ENCODE assay signal across 1 cellular context in the genomic region with DNA sequence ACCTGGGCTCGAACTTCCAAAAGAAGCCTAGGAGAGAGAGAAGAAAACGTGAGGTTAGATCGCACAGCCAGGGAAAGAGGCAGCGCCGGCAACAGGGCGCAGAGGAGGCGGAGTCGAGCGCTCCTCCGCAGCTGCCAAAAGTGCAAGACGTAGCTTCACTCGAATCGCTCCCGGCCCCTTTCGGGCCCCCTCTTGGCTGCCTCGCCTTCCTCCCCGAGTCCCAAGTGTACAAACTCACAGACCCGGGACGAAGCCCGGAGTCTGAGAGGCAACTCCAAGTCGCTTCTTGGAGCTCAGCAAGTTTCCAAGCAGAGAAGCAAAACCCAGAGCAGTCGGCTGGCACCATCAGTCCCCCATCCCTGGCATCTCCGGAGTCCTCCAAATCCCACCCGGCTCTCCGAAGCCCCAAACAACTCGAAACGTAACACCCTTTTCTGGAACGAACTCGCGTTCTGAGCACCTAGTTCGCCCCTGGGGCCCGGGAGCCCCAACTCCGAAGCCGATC.
A peak's percentile ranks its signal among the peaks of the same experiment; 100 is the strongest.
TF ChIP-seq lines count a peak whose summit lies in the region.

No MANE protein-coding gene starts in this region.

TF ChIP-seq in K562, 482 proteins besides CTCF, POLR2A, EP300 and RAD21 (continues in another document):
- TF ChIP-seq SIN3B (IDR thresholded peaks at IDR 0.05; ENCODE audit: low read depth) = no peak
- TF ChIP-seq YY1 (IDR thresholded peaks at IDR 0.05; ENCODE audit: borderline replicate concordance in 1 of 3, control insufficient read depth in 1 of 3, extremely low read depth in 1 of 3, insufficient read depth in 3 of 3, insufficient read length in 1 of 3, insufficient replicate concordance in 2 of 3, low read depth in 1 of 3, low read length in 2 of 3) = peak in 1 of 3 experiments; percentile 20
- no peak for TF ChIP-seq LEF1 (IDR thresholded peaks at IDR 0.05)
- no peak for TF ChIP-seq SNIP1 (IDR thresholded peaks at IDR 0.05; ENCODE audit: low read depth)
- TF ChIP-seq PTRF (tag; IDR thresholded peaks at IDR 0.05) = no peak
- TF ChIP-seq NRF1 (conservative IDR thresholded peaks at IDR 0.05 in 1 of 2, IDR thresholded peaks at IDR 0.05 in 1 of 2) = peak; percentile 38 to 46; a peak in 2 of 4 replicates
- no peak for TF ChIP-seq SMAD3 (CRISPR knock-in tag; conservative IDR thresholded peaks at IDR 0.05)
- TF ChIP-seq ADNP (tag; IDR thresholded peaks at IDR 0.05) = no peak
- 0 out of 2 replicates have a peak, but pooled peaks have one; percentile 22 for TF ChIP-seq BCOR (IDR thresholded peaks at IDR 0.05)
- TF ChIP-seq MAFK (IDR thresholded peaks at IDR 0.05; ENCODE audit: low read length) = no peak
- peak; percentile 61; the same call in 1 of the 2 replicates for TF ChIP-seq CXXC5 (CRISPR knock-in tag; IDR thresholded peaks at IDR 0.05)
- peak; percentile 17; the same call in 1 of the 2 replicates for TF ChIP-seq CTBP1 (IDR thresholded peaks at IDR 0.05; ENCODE audit: borderline replicate concordance)
- TF ChIP-seq POU5F1 (IDR thresholded peaks at IDR 0.05; ENCODE audit: borderline replicate concordance, low read depth, low read length, partially characterized antibody) = no peak
- TF ChIP-seq HNRNPLL (IDR thresholded peaks at IDR 0.05; ENCODE audit: low read depth, low read length, poor library complexity, severe bottlenecking) = peak; percentile 56
- TF ChIP-seq TGIF2 (CRISPR knock-in tag; IDR thresholded peaks at IDR 0.05) = no peak
- TF ChIP-seq RFX5 (IDR thresholded peaks at IDR 0.05; ENCODE audit: low read depth, low read length) = no peak
- TF ChIP-seq ZNF217 (CRISPR knock-in tag; IDR thresholded peaks at IDR 0.05) = no peak
- no peak for TF ChIP-seq MAZ (CRISPR knock-in tag; conservative IDR thresholded peaks at IDR 0.05 in 1 of 2, IDR thresholded peaks at IDR 0.05 in 1 of 2)
- TF ChIP-seq, protein P1, sequence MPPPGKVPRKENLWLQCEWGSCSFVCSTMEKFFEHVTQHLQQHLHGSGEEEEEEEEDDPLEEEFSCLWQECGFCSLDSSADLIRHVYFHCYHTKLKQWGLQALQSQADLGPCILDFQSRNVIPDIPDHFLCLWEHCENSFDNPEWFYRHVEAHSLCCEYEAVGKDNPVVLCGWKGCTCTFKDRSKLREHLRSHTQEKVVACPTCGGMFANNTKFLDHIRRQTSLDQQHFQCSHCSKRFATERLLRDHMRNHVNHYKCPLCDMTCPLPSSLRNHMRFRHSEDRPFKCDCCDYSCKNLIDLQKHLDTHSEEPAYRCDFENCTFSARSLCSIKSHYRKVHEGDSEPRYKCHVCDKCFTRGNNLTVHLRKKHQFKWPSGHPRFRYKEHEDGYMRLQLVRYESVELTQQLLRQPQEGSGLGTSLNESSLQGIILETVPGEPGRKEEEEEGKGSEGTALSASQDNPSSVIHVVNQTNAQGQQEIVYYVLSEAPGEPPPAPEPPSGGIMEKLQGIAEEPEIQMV (tag; conservative IDR thresholded peaks at IDR 0.05; ENCODE audit: low read depth) = no peak
- TF ChIP-seq, protein P2, sequence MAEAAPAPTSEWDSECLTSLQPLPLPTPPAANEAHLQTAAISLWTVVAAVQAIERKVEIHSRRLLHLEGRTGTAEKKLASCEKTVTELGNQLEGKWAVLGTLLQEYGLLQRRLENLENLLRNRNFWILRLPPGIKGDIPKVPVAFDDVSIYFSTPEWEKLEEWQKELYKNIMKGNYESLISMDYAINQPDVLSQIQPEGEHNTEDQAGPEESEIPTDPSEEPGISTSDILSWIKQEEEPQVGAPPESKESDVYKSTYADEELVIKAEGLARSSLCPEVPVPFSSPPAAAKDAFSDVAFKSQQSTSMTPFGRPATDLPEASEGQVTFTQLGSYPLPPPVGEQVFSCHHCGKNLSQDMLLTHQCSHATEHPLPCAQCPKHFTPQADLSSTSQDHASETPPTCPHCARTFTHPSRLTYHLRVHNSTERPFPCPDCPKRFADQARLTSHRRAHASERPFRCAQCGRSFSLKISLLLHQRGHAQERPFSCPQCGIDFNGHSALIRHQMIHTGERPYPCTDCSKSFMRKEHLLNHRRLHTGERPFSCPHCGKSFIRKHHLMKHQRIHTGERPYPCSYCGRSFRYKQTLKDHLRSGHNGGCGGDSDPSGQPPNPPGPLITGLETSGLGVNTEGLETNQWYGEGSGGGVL (CRISPR knock-in tag; IDR thresholded peaks at IDR 0.05) = no peak
- TF ChIP-seq, protein P3, sequence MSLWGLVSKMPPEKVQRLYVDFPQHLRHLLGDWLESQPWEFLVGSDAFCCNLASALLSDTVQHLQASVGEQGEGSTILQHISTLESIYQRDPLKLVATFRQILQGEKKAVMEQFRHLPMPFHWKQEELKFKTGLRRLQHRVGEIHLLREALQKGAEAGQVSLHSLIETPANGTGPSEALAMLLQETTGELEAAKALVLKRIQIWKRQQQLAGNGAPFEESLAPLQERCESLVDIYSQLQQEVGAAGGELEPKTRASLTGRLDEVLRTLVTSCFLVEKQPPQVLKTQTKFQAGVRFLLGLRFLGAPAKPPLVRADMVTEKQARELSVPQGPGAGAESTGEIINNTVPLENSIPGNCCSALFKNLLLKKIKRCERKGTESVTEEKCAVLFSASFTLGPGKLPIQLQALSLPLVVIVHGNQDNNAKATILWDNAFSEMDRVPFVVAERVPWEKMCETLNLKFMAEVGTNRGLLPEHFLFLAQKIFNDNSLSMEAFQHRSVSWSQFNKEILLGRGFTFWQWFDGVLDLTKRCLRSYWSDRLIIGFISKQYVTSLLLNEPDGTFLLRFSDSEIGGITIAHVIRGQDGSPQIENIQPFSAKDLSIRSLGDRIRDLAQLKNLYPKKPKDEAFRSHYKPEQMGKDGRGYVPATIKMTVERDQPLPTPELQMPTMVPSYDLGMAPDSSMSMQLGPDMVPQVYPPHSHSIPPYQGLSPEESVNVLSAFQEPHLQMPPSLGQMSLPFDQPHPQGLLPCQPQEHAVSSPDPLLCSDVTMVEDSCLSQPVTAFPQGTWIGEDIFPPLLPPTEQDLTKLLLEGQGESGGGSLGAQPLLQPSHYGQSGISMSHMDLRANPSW (CRISPR knock-in tag; IDR thresholded peaks at IDR 0.05) = no peak
- TF ChIP-seq POLR2AphosphoS5 (IDR thresholded peaks at IDR 0.05; ENCODE audit: control insufficient read depth, insufficient read depth, low read depth, low read length) = 0 out of 2 replicates have a peak, but pooled peaks have one; percentile 16
- no peak for TF ChIP-seq TAF15 (IDR thresholded peaks at IDR 0.05; ENCODE audit: low read depth, low read length)
- TF ChIP-seq, protein P4, sequence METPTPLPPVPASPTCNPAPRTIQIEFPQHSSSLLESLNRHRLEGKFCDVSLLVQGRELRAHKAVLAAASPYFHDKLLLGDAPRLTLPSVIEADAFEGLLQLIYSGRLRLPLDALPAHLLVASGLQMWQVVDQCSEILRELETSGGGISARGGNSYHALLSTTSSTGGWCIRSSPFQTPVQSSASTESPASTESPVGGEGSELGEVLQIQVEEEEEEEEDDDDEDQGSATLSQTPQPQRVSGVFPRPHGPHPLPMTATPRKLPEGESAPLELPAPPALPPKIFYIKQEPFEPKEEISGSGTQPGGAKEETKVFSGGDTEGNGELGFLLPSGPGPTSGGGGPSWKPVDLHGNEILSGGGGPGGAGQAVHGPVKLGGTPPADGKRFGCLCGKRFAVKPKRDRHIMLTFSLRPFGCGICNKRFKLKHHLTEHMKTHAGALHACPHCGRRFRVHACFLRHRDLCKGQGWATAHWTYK (CRISPR knock-in tag; IDR thresholded peaks at IDR 0.05) = no peak
- no peak for TF ChIP-seq ZNF696 (CRISPR knock-in tag; conservative IDR thresholded peaks at IDR 0.05)
- TF ChIP-seq THRAP3 (IDR thresholded peaks at IDR 0.05; ENCODE audit: borderline replicate concordance) = no peak
- TF ChIP-seq KDM5B (IDR thresholded peaks at IDR 0.05; ENCODE audit: insufficient replicate concordance, low read depth, low read length) = peak; percentile 29
- TF ChIP-seq, protein P5, sequence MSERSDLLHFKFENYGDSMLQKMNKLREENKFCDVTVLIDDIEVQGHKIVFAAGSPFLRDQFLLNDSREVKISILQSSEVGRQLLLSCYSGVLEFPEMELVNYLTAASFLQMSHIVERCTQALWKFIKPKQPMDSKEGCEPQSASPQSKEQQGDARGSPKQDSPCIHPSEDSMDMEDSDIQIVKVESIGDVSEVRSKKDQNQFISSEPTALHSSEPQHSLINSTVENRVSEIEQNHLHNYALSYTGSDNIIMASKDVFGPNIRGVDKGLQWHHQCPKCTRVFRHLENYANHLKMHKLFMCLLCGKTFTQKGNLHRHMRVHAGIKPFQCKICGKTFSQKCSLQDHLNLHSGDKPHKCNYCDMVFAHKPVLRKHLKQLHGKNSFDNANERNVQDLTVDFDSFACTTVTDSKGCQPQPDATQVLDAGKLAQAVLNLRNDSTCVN (CRISPR knock-in tag; IDR thresholded peaks at IDR 0.05) = no peak
- TF ChIP-seq OTX1 (CRISPR knock-in tag; IDR thresholded peaks at IDR 0.05) = no peak
- TF ChIP-seq ARID2 (IDR thresholded peaks at IDR 0.05) = no peak
- peak in 1 of 2 experiments; percentile 68; a peak in 1 of 4 replicates for TF ChIP-seq UBTF (IDR thresholded peaks at IDR 0.05; ENCODE audit: borderline replicate concordance in 1 of 2, low read depth in 2 of 2, low read length in 2 of 2)
- TF ChIP-seq ZBTB7A (IDR thresholded peaks at IDR 0.05; ENCODE audit: borderline replicate concordance, control insufficient read depth, low read depth, low read length) = peak; percentile 42; the same call in 1 of the 2 replicates
- no peak for TF ChIP-seq ZNF239 (CRISPR knock-in tag; IDR thresholded peaks at IDR 0.05)
- TF ChIP-seq, protein P6, sequence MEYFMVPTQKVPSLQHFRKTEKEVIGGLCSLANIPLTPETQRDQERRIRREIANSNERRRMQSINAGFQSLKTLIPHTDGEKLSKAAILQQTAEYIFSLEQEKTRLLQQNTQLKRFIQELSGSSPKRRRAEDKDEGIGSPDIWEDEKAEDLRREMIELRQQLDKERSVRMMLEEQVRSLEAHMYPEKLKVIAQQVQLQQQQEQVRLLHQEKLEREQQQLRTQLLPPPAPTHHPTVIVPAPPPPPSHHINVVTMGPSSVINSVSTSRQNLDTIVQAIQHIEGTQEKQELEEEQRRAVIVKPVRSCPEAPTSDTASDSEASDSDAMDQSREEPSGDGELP (CRISPR knock-in tag; IDR thresholded peaks at IDR 0.05; ENCODE audit: borderline replicate concordance) = 0 out of 2 replicates have a peak, but pooled peaks have one; percentile 12
- TF ChIP-seq, protein P7, sequence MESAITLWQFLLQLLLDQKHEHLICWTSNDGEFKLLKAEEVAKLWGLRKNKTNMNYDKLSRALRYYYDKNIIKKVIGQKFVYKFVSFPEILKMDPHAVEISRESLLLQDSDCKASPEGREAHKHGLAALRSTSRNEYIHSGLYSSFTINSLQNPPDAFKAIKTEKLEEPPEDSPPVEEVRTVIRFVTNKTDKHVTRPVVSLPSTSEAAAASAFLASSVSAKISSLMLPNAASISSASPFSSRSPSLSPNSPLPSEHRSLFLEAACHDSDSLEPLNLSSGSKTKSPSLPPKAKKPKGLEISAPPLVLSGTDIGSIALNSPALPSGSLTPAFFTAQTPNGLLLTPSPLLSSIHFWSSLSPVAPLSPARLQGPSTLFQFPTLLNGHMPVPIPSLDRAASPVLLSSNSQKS (CRISPR knock-in tag; IDR thresholded peaks at IDR 0.05) = no peak
- TF ChIP-seq CREB3 (tag; conservative IDR thresholded peaks at IDR 0.05; ENCODE audit: low read depth) = no peak
- no peak for TF ChIP-seq ATF3 (IDR thresholded peaks at IDR 0.05)
- no peak for TF ChIP-seq ATF3 (CRISPR knock-in tag; conservative IDR thresholded peaks at IDR 0.05)
- TF ChIP-seq ZBTB12 (CRISPR knock-in tag; IDR thresholded peaks at IDR 0.05) = no peak
